Comparison of ENCODE assay signal across 1 cellular context in genomic region chr7:142483659-142484317, GRCh38.
TF ChIP-seq lines count a peak whose summit lies in the region.

No MANE protein-coding gene starts in this region.

TF ChIP-seq in WTC11, 78 proteins besides CTCF, POLR2A, EP300 and RAD21 (continued from another document):
- TF ChIP-seq TEAD4 (CRISPR knock-in tag; IDR thresholded peaks at IDR 0.05) (no peak), CDX4 (CRISPR knock-in tag; IDR thresholded peaks at IDR 0.05; ENCODE audit: borderline replicate concordance) (no peak), ZSCAN18 (CRISPR knock-in tag; IDR thresholded peaks at IDR 0.05) (no peak), ZNF532 (CRISPR knock-in tag; IDR thresholded peaks at IDR 0.05; ENCODE audit: borderline replicate concordance) (no peak), ZNF423 (CRISPR knock-in tag; IDR thresholded peaks at IDR 0.05) (no peak), FOXP1 (CRISPR knock-in tag; IDR thresholded peaks at IDR 0.05; ENCODE audit: borderline replicate concordance) (no peak), ERG (CRISPR knock-in tag; IDR thresholded peaks at IDR 0.05) (no peak), GRHL2 (CRISPR knock-in tag; IDR thresholded peaks at IDR 0.05; ENCODE audit: insufficient replicate concordance, severe bottlenecking) (no peak), ZNF263 (CRISPR knock-in tag; IDR thresholded peaks at IDR 0.05; ENCODE audit: low read depth) (no peak)
